Comparison of ENCODE assay signal across 30 cellular contexts in genomic region chr7:96023376-96023775, GRCh38.
"Had no signal": no experiment of that assay in that cellular context is flagged by ENCODE, and none has a peak within 500 bp of the region (broad histone marks: within the 10 kb centered on the region; RNA-seq: fewer than 3 reads in every experiment).

No MANE protein-coding gene starts in this region.

- H3K79me2 ChIP-seq: parathyroid adenoma had no signal

- H3K27ac ChIP-seq: ascending aorta, left lung, lower lobe of right lung, parathyroid adenoma, psoas muscle, sigmoid colon, stomach, thyroid gland, upper lobe of left lung had no signal

- H3K4me1 ChIP-seq: ascending aorta, left lung, lower lobe of right lung, parathyroid adenoma, psoas muscle, sigmoid colon, stomach, thyroid gland, upper lobe of left lung had no signal

- H2AFZ ChIP-seq: parathyroid adenoma had no signal

- H3K36me3 Mint-ChIP-seq: activated CD4-positive, alpha-beta memory T cell treated with anti-CD3 and anti-CD28 coated beads for 36 hours; activated naive CD4-positive, alpha-beta T cell treated with anti-CD3 and anti-CD28 coated beads, Interleukin-2, amount 10 ng/mL, durations not matched to agents 7 days and 5 days; activated naive CD8-positive, alpha-beta T cell treated with anti-CD3 and anti-CD28 coated beads, Interleukin-2, amount 10 ng/mL, durations not matched to agents 7 days and 5 days; brain; naive thymus-derived CD8-positive, alpha-beta T cell; stimulated activated memory B cell treated with anti-CD40 and anti-IgM and Interleukin-4, amounts not matched to agents 10 μg/mL and 1 μg/mL and 100 μg/mL, for 72 hours had no signal

- H3K4me1 Mint-ChIP-seq: activated CD4-positive, alpha-beta T cell treated with anti-CD3 and anti-CD28 coated beads, Interleukin-2, amount 10 ng/mL, durations not matched to agents 24 days and 14 days; activated naive CD4-positive, alpha-beta T cell treated with anti-CD3 and anti-CD28 coated beads, Interleukin-2, amount 10 ng/mL, durations not matched to agents 7 days and 5 days; activated naive CD8-positive, alpha-beta T cell treated with anti-CD3 and anti-CD28 coated beads, Interleukin-2, amount 10 ng/mL, durations not matched to agents 7 days and 5 days; brain; naive thymus-derived CD8-positive, alpha-beta T cell; neural crest cell; stimulated activated memory B cell treated with anti-CD40 and anti-IgM and Interleukin-4, amounts not matched to agents 10 μg/mL and 1 μg/mL and 100 μg/mL, for 72 hours had no signal

- H3K36me3 ChIP-seq: left lung, lower lobe of right lung, thyroid gland, upper lobe of left lung had no signal

- DNase-seq: activated CD4-positive, alpha-beta memory T cell treated with anti-CD3 and anti-CD28 coated beads for 36 hours; activated CD4-positive, alpha-beta T cell treated with anti-CD3 and anti-CD28 coated beads, Interleukin-2, amount 10 ng/mL, durations not matched to agents 24 days and 14 days; activated CD4-positive, CD25-positive, alpha-beta regulatory T cell treated with anti-CD3 and anti-CD28 coated beads, Interleukin-2, amount 50 U/mL, for 72 hours; activated CD8-positive, alpha-beta memory T cell treated with anti-CD3 and anti-CD28 coated beads, Interleukin-2, amount 50 U/mL, for 4 hours; activated gamma-delta T cell; activated naive CD4-positive, alpha-beta T cell treated with anti-CD3 and anti-CD28 coated beads, Interleukin-2, amount 10 ng/mL, durations not matched to agents 7 days and 5 days; activated naive CD8-positive, alpha-beta T cell treated with anti-CD3 and anti-CD28 coated beads, Interleukin-2, amount 10 ng/mL, durations not matched to agents 7 days and 5 days; activated T-cell treated with anti-CD3 and anti-CD28 coated beads, Interleukin-2, amount 50 U/mL, for 1 hour; endodermal cell; foreskin melanocyte; left lung; lower lobe of right lung; mesenchymal stem cell; naive thymus-derived CD8-positive, alpha-beta T cell; occipital lobe; psoas muscle; sigmoid colon; small intestine; stimulated activated CD4-positive, alpha-beta T cell treated with anti-CD3 and anti-CD28 coated beads, Interleukin-4, amount 100 ng/mL, for 4 hours; stimulated activated CD8-positive, alpha-beta memory T cell treated with anti-CD3 and anti-CD28 coated beads, Interleukin-4, amount 100 ng/mL, for 48 hours; stomach; thyroid gland; upper lobe of left lung had no signal

- H3K9me3 Mint-ChIP-seq: activated CD4-positive, alpha-beta memory T cell treated with anti-CD3 and anti-CD28 coated beads for 36 hours; activated naive CD4-positive, alpha-beta T cell treated with anti-CD3 and anti-CD28 coated beads, Interleukin-2, amount 10 ng/mL, durations not matched to agents 7 days and 5 days; dendritic cell treated with granulocyte-macrophage colony-stimulating factor and Interleukin-4, amounts not matched to agents 40 ng/mL and 50 ng/mL, for 4 days had no signal

- H3K4me3 ChIP-seq: ascending aorta, left lung, lower lobe of right lung, psoas muscle, sigmoid colon, stomach, thyroid gland, upper lobe of left lung had no signal

- H3K9me3 ChIP-seq: ascending aorta, left lung, lower lobe of right lung, psoas muscle, sigmoid colon, stomach, thyroid gland, upper lobe of left lung had no signal

- ATAC-seq: esophagus mucosa; left lung; lower lobe of right lung; naive thymus-derived CD8-positive, alpha-beta T cell; psoas muscle; stimulated activated memory B cell treated with anti-CD40 and anti-IgM and Interleukin-4, amounts not matched to agents 10 μg/mL and 1 μg/mL and 100 μg/mL, for 72 hours had no signal

- H3K27me3 ChIP-seq: ascending aorta, left lung, sigmoid colon, stomach, thyroid gland, upper lobe of left lung had no signal

- H3K4me3 Mint-ChIP-seq: activated CD4-positive, alpha-beta memory T cell treated with anti-CD3 and anti-CD28 coated beads for 36 hours; activated CD4-positive, alpha-beta T cell treated with anti-CD3 and anti-CD28 coated beads, Interleukin-2, amount 10 ng/mL, durations not matched to agents 24 days and 14 days; activated naive CD4-positive, alpha-beta T cell treated with anti-CD3 and anti-CD28 coated beads, Interleukin-2, amount 10 ng/mL, durations not matched to agents 7 days and 5 days; activated naive CD8-positive, alpha-beta T cell treated with anti-CD3 and anti-CD28 coated beads, Interleukin-2, amount 10 ng/mL, durations not matched to agents 7 days and 5 days; brain; dendritic cell treated with granulocyte-macrophage colony-stimulating factor and Interleukin-4, amounts not matched to agents 40 ng/mL and 50 ng/mL, for 4 days; endodermal cell; naive thymus-derived CD8-positive, alpha-beta T cell; neural crest cell; stimulated activated memory B cell treated with anti-CD40 and anti-IgM and Interleukin-4, amounts not matched to agents 10 μg/mL and 1 μg/mL and 100 μg/mL, for 72 hours had no signal

- H3K27me3 Mint-ChIP-seq: activated CD4-positive, alpha-beta T cell treated with anti-CD3 and anti-CD28 coated beads, Interleukin-2, amount 10 ng/mL, durations not matched to agents 24 days and 14 days; dendritic cell treated with granulocyte-macrophage colony-stimulating factor and Interleukin-4, amounts not matched to agents 40 ng/mL and 50 ng/mL, for 4 days had no signal

- H3K9ac ChIP-seq: parathyroid adenoma had no signal
